In genomic region chr3:178001670-178002101, GRCh38 we compare ENCODE assay signal across 8 cellular contexts.
DNase-seq lines count a peak whose midpoint lies in the region; ATAC-seq and TF ChIP-seq lines count a peak whose summit lies in the region.

No MANE protein-coding gene starts in this region.

- H2AFZ ChIP-seq in DND-41 (ENCODE audit: low read depth, low read length) = peak overlapping the region; percentile 68
- H2AFZ ChIP-seq in mammary epithelial cell (ENCODE audit: low read depth, low read length) = peak overlapping the region; percentile 66

- intact Hi-C loops in mammary epithelial cell (cut with micrococcal nuclease) = no loop called here

- H3K9me3 ChIP-seq in DND-41 (ENCODE audit: insufficient read depth, low read length, severe bottlenecking) = no peaks in the 10 kb centered on the region
- no peaks in the 10 kb centered on the region for H3K9me3 ChIP-seq in mammary epithelial cell (replicated peaks; ENCODE audit: insufficient read depth, low read length)

- H3K27me3 ChIP-seq in DND-41 (ENCODE audit: insufficient read depth, low read length, poor library complexity) (no peaks in the 10 kb centered on the region), mammary epithelial cell (ENCODE audit: insufficient read depth, low read length) (no peaks in the 10 kb centered on the region)

- H3K9ac ChIP-seq in DND-41 (ENCODE audit: low read depth, low read length) (no peak overlapping the region), mammary epithelial cell (ENCODE audit: insufficient read depth, low read length) (no peak overlapping the region)

- in situ Hi-C loops in mammary epithelial cell (cut with MboI; ENCODE audit: low sequenced_read_pairs in 2 of 2) = no loop called here
- in situ Hi-C loops in G401 (cut with HindIII; ENCODE audit: low sequenced_read_pairs) = no loop called here

- H3K4me2 ChIP-seq in DND-41 (ENCODE audit: insufficient read depth, low read length) = 0 out of 2 replicates have a peak overlapping the region, but pooled peaks have one; percentile 16
- H3K4me2 ChIP-seq in mammary epithelial cell (ENCODE audit: insufficient read depth, low read depth, low read length) = no peak overlapping the region

- peak; percentile 42 for DNase-seq in DND-41
- no peak for DNase-seq in mammary epithelial cell
- no peak for DNase-seq in NCI-H510A treated with DMSO at 0.1 percent for 48 hours (lab: John Stamatoyannopoulos, UW)
- DNase-seq in RWPE1 (ENCODE audit: low spot score) = no peak
- DNase-seq in G401 (ENCODE audit: low spot score) = no peak
- DNase-seq in inferior parietal cortex (ENCODE audit: extremely low spot score) = no peak

- ATAC-seq in DND-41 (ENCODE audit: insufficient read depth, low read depth) = peak; percentile 93
- ATAC-seq in GM21367 (IDR thresholded peaks at IDR 0.05; ENCODE audit: unreplicated experiment) = peak; percentile 83
- ATAC-seq in HG03558 (IDR thresholded peaks at IDR 0.05; ENCODE audit: extremely low read depth, unreplicated experiment) = peak; percentile 89

- H3K36me3 ChIP-seq in DND-41 (ENCODE audit: insufficient read depth, low read length) (no peaks in the 10 kb centered on the region), mammary epithelial cell (ENCODE audit: insufficient read depth, low read length) (no peaks in the 10 kb centered on the region)

- BruUV-seq in mammary epithelial cell (replicated peaks; lab: Mats Ljungman, UMichigan) = no TSS peak

- H3K27ac ChIP-seq in DND-41 (ENCODE audit: low read length) (peak overlapping the region; percentile 69), mammary epithelial cell (ENCODE audit: insufficient read depth, low read depth, low read length) (no peak overlapping the region), RWPE1 (no peak overlapping the region)

- TF ChIP-seq CTCF in DND-41 (IDR thresholded peaks at IDR 0.05; ENCODE audit: borderline replicate concordance, extremely low read depth, low read length, poor library complexity, severe bottlenecking) (no peak), mammary epithelial cell (conservative IDR thresholded peaks at IDR 0.05 in 1 of 2, IDR thresholded peaks at IDR 0.05 in 1 of 2; ENCODE audit: extremely low read depth in 1 of 2, insufficient read depth in 1 of 2, low read depth in 1 of 2, low read length in 2 of 2) (no peak), RWPE1 (conservative IDR thresholded peaks at IDR 0.05; ENCODE audit: low read depth) (no peak)

- no peaks in the 10 kb centered on the region for H4K20me1 ChIP-seq in DND-41 (ENCODE audit: insufficient read depth, low read length)
- no peaks in the 10 kb centered on the region for H4K20me1 ChIP-seq in mammary epithelial cell (ENCODE audit: insufficient read depth, low read length)

- H3K4me3 ChIP-seq in DND-41 (ENCODE audit: low read depth in 1 of 2, low read length in 2 of 2) (no peak overlapping the region), mammary epithelial cell (replicated peaks in 1 of 3; ENCODE audit: insufficient read depth in 1 of 3, low read depth in 2 of 3, low read length in 3 of 3) (no peak overlapping the region)

- POLR2A ChIA-PET in RWPE1 (lab: Yijun Ruan, JAX; ENCODE audit: low non-redundant PET) = no interaction called here

- no peaks in the 10 kb centered on the region for H3K79me2 ChIP-seq in DND-41 (ENCODE audit: insufficient read depth, low read length)
- no peaks in the 10 kb centered on the region for H3K79me2 ChIP-seq in mammary epithelial cell (ENCODE audit: insufficient read depth, low read length)

- CTCF ChIA-PET in mammary epithelial cell (lab: Charles Lee; ENCODE audit: low non-redundant PET) (no interaction called here), RWPE1 (lab: Yijun Ruan, JAX) (no interaction called here)

- 100% methylated on average over 1 of the region's 1 CpG for WGBS in mammary epithelial cell (ENCODE audit: low coverage, missing lambda C conversion rate)

- H3K4me1 ChIP-seq in DND-41 (ENCODE audit: insufficient read depth, low read length) (peaks cover 17% of the 10 kb centered on the region), mammary epithelial cell (ENCODE audit: insufficient read depth, low read length) (peaks cover 6% of the 10 kb centered on the region)

- dilution Hi-C loops in mammary epithelial cell (cut with HindIII; ENCODE audit: low sequenced_read_pairs) = no loop called here
